ENCODE assay signal across 1 cellular context in the genomic region with DNA sequence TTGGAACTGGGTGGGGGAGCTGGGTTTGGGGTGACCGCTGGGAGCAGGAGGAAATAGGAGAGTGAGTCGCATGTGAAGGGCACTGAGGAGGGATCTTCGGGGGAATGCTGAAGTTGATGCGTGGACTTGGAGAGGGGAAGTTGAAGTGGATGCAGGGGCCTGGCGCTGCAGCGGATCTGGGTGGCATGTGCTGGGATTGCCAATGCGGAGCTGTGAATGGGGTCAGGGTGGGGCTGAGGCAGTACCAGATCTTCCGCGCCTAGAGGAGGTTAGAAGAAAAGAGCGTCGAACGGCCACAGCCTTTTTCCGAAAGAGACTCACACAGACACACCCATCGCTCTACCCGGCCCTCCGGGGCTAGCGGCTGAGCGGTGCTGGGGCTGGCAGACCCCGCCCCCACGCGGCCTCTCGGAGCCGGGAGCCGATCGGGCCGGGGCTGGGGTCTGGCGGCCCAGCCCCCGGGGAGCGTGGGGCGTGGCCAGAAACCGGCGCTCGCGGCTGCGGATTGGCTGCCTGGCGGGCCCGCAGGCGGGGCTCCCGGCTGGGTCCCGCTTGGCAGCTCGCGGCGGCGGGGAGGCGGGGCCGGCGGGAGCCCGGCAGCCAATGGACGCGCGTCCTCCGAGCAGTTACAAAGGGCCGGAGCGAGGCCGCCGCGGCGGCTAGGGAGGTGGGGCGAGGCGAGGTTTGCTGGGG.
TF ChIP-seq lines count a peak whose summit lies in the region.

A gene (plus strand): TSS at position 655 of the 693 bp plus-strand sequence. CDS start 93 bp downstream, outside the sequence.

TF ChIP-seq in K562, 482 proteins besides CTCF, POLR2A, EP300 and RAD21 (continued from another document and continues in another):
- TF ChIP-seq, protein P1, sequence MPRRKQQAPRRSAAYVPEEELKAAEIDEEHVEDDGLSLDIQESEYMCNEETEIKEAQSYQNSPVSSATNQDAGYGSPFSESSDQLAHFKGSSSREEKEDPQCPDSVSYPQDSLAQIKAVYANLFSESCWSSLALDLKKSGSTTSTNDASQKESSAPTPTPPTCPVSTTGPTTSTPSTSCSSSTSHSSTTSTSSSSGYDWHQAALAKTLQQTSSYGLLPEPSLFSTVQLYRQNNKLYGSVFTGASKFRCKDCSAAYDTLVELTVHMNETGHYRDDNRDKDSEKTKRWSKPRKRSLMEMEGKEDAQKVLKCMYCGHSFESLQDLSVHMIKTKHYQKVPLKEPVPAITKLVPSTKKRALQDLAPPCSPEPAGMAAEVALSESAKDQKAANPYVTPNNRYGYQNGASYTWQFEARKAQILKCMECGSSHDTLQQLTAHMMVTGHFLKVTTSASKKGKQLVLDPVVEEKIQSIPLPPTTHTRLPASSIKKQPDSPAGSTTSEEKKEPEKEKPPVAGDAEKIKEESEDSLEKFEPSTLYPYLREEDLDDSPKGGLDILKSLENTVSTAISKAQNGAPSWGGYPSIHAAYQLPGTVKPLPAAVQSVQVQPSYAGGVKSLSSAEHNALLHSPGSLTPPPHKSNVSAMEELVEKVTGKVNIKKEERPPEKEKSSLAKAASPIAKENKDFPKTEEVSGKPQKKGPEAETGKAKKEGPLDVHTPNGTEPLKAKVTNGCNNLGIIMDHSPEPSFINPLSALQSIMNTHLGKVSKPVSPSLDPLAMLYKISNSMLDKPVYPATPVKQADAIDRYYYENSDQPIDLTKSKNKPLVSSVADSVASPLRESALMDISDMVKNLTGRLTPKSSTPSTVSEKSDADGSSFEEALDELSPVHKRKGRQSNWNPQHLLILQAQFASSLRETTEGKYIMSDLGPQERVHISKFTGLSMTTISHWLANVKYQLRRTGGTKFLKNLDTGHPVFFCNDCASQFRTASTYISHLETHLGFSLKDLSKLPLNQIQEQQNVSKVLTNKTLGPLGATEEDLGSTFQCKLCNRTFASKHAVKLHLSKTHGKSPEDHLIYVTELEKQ (CRISPR knock-in tag; IDR thresholded peaks at IDR 0.05): no peak
- TF ChIP-seq NR2F6 (CRISPR knock-in tag; IDR thresholded peaks at IDR 0.05) (no peak), CXXC5 (CRISPR knock-in tag; IDR thresholded peaks at IDR 0.05) (peak; percentile 46; the same call in 1 of the 2 replicates), LEF1 (IDR thresholded peaks at IDR 0.05) (no peak), RBM39 (optimal IDR thresholded peaks at IDR 0.05; ENCODE audit: low read depth, low read length) (no peak), ZNF780A (CRISPR knock-in tag; IDR thresholded peaks at IDR 0.05) (no peak), NFRKB (IDR thresholded peaks at IDR 0.05; ENCODE audit: low read depth) (peak; percentile 43; the same call in 1 of the 2 replicates), NCOA2 (IDR thresholded peaks at IDR 0.05; ENCODE audit: partially characterized antibody in 2 of 2) (no peak), ZNF134 (CRISPR knock-in tag; conservative IDR thresholded peaks at IDR 0.05) (no peak; the same call in 1 of the 2 replicates), HNRNPLL (IDR thresholded peaks at IDR 0.05; ENCODE audit: low read depth, low read length, poor library complexity, severe bottlenecking) (peak; percentile 59), PHTF2 (CRISPR knock-in tag; IDR thresholded peaks at IDR 0.05) (no peak), ZNF77 (CRISPR knock-in tag; IDR thresholded peaks at IDR 0.05) (no peak), RB1 (IDR thresholded peaks at IDR 0.05; ENCODE audit: low read depth) (no peak; the same call in none of the 2 replicates), PTRF (tag; IDR thresholded peaks at IDR 0.05) (no peak), PTTG1 (tag; IDR thresholded peaks at IDR 0.05; ENCODE audit: low read depth) (no peak), SMAD4 (CRISPR knock-in tag; conservative IDR thresholded peaks at IDR 0.05) (peak; percentile 14; the same call in 1 of the 2 replicates), HCFC1 (IDR thresholded peaks at IDR 0.05; ENCODE audit: low read depth, low read length) (0 out of 2 replicates have a peak, but pooled peaks have one; percentile 13), MAZ (CRISPR knock-in tag; conservative IDR thresholded peaks at IDR 0.05 in 1 of 2, IDR thresholded peaks at IDR 0.05 in 1 of 2) (peak; percentile 82 to 88), FUS (optimal IDR thresholded peaks at IDR 0.05; ENCODE audit: low read depth, low read length) (no peak), CTBP1 (IDR thresholded peaks at IDR 0.05; ENCODE audit: borderline replicate concordance) (peak; percentile 80)
- TF ChIP-seq, protein P2, sequence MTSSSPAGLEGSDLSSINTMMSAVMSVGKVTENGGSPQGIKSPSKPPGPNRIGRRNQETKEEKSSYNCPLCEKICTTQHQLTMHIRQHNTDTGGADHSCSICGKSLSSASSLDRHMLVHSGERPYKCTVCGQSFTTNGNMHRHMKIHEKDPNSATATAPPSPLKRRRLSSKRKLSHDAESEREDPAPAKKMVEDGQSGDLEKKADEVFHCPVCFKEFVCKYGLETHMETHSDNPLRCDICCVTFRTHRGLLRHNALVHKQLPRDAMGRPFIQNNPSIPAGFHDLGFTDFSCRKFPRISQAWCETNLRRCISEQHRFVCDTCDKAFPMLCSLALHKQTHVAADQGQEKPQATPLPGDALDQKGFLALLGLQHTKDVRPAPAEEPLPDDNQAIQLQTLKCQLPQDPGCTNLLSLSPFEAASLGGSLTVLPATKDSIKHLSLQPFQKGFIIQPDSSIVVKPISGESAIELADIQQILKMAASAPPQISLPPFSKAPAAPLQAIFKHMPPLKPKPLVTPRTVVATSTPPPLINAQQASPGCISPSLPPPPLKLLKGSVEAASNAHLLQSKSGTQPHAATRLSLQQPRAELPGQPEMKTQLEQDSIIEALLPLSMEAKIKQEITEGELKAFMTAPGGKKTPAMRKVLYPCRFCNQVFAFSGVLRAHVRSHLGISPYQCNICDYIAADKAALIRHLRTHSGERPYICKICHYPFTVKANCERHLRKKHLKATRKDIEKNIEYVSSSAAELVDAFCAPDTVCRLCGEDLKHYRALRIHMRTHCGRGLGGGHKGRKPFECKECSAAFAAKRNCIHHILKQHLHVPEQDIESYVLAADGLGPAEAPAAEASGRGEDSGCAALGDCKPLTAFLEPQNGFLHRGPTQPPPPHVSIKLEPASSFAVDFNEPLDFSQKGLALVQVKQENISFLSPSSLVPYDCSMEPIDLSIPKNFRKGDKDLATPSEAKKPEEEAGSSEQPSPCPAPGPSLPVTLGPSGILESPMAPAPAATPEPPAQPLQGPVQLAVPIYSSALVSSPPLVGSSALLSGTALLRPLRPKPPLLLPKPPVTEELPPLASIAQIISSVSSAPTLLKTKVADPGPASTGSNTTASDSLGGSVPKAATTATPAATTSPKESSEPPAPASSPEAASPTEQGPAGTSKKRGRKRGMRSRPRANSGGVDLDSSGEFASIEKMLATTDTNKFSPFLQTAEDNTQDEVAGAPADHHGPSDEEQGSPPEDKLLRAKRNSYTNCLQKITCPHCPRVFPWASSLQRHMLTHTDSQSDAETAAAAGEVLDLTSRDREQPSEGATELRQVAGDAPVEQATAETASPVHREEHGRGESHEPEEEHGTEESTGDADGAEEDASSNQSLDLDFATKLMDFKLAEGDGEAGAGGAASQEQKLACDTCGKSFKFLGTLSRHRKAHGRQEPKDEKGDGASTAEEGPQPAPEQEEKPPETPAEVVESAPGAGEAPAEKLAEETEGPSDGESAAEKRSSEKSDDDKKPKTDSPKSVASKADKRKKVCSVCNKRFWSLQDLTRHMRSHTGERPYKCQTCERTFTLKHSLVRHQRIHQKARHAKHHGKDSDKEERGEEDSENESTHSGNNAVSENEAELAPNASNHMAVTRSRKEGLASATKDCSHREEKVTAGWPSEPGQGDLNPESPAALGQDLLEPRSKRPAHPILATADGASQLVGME (CRISPR knock-in tag; IDR thresholded peaks at IDR 0.05): peak; percentile 74; the same call in 1 of the 2 replicates
- TF ChIP-seq, protein P3, sequence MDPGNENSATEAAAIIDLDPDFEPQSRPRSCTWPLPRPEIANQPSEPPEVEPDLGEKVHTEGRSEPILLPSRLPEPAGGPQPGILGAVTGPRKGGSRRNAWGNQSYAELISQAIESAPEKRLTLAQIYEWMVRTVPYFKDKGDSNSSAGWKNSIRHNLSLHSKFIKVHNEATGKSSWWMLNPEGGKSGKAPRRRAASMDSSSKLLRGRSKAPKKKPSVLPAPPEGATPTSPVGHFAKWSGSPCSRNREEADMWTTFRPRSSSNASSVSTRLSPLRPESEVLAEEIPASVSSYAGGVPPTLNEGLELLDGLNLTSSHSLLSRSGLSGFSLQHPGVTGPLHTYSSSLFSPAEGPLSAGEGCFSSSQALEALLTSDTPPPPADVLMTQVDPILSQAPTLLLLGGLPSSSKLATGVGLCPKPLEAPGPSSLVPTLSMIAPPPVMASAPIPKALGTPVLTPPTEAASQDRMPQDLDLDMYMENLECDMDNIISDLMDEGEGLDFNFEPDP (CRISPR knock-in tag; IDR thresholded peaks at IDR 0.05): no peak
- TF ChIP-seq, protein P4, sequence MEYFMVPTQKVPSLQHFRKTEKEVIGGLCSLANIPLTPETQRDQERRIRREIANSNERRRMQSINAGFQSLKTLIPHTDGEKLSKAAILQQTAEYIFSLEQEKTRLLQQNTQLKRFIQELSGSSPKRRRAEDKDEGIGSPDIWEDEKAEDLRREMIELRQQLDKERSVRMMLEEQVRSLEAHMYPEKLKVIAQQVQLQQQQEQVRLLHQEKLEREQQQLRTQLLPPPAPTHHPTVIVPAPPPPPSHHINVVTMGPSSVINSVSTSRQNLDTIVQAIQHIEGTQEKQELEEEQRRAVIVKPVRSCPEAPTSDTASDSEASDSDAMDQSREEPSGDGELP (CRISPR knock-in tag; IDR thresholded peaks at IDR 0.05; ENCODE audit: borderline replicate concordance): peak; percentile 18; the same call in 1 of the 2 replicates
- TF ChIP-seq, protein P5, sequence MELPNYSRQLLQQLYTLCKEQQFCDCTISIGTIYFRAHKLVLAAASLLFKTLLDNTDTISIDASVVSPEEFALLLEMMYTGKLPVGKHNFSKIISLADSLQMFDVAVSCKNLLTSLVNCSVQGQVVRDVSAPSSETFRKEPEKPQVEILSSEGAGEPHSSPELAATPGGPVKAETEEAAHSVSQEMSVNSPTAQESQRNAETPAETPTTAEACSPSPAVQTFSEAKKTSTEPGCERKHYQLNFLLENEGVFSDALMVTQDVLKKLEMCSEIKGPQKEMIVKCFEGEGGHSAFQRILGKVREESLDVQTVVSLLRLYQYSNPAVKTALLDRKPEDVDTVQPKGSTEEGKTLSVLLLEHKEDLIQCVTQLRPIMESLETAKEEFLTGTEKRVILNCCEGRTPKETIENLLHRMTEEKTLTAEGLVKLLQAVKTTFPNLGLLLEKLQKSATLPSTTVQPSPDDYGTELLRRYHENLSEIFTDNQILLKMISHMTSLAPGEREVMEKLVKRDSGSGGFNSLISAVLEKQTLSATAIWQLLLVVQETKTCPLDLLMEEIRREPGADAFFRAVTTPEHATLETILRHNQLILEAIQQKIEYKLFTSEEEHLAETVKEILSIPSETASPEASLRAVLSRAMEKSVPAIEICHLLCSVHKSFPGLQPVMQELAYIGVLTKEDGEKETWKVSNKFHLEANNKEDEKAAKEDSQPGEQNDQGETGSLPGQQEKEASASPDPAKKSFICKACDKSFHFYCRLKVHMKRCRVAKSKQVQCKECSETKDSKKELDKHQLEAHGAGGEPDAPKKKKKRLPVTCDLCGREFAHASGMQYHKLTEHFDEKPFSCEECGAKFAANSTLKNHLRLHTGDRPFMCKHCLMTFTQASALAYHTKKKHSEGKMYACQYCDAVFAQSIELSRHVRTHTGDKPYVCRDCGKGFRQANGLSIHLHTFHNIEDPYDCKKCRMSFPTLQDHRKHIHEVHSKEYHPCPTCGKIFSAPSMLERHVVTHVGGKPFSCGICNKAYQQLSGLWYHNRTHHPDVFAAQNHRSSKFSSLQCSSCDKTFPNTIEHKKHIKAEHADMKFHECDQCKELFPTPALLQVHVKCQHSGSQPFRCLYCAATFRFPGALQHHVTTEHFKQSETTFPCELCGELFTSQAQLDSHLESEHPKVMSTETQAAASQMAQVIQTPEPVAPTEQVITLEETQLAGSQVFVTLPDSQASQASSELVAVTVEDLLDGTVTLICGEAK (IDR thresholded peaks at IDR 0.05): peak; percentile 65
- TF ChIP-seq, protein P5 (CRISPR knock-in tag; IDR thresholded peaks at IDR 0.05): no peak
- TF ChIP-seq, protein P6, sequence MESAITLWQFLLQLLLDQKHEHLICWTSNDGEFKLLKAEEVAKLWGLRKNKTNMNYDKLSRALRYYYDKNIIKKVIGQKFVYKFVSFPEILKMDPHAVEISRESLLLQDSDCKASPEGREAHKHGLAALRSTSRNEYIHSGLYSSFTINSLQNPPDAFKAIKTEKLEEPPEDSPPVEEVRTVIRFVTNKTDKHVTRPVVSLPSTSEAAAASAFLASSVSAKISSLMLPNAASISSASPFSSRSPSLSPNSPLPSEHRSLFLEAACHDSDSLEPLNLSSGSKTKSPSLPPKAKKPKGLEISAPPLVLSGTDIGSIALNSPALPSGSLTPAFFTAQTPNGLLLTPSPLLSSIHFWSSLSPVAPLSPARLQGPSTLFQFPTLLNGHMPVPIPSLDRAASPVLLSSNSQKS (CRISPR knock-in tag; IDR thresholded peaks at IDR 0.05): no peak
- TF ChIP-seq, protein P7, sequence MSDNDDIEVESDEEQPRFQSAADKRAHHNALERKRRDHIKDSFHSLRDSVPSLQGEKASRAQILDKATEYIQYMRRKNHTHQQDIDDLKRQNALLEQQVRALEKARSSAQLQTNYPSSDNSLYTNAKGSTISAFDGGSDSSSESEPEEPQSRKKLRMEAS (CRISPR knock-in tag; IDR thresholded peaks at IDR 0.05): peak; percentile 52
- TF ChIP-seq, protein P8, sequence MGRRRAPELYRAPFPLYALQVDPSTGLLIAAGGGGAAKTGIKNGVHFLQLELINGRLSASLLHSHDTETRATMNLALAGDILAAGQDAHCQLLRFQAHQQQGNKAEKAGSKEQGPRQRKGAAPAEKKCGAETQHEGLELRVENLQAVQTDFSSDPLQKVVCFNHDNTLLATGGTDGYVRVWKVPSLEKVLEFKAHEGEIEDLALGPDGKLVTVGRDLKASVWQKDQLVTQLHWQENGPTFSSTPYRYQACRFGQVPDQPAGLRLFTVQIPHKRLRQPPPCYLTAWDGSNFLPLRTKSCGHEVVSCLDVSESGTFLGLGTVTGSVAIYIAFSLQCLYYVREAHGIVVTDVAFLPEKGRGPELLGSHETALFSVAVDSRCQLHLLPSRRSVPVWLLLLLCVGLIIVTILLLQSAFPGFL (CRISPR knock-in tag; IDR thresholded peaks at IDR 0.05): no peak
